In the genomic region with DNA sequence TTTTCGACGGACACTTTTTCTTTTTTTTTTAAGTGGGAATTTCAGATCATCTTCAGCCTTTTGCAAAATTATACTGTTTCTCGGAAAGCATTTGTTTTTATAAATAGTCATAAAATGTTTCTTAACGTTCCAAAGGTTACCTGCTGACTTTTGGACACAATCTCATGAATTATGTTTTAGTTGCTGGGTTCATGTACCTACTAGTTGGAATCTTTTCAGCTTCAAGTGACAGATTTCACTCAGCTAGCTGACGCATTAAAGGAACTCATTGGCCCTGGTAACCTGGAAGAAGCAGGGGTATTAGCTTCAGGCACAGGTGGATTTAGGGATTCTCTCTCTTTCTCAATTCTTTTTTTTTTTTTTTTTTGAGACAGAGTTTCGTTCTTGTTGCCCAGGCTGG, we compare ENCODE assay signal across 1 cellular context.
TF ChIP-seq lines count a peak whose summit lies in the region.

No MANE protein-coding gene starts in this region.

TF ChIP-seq in K562, 482 proteins besides CTCF, POLR2A, EP300 and RAD21:
- TF ChIP-seq, protein P1, sequence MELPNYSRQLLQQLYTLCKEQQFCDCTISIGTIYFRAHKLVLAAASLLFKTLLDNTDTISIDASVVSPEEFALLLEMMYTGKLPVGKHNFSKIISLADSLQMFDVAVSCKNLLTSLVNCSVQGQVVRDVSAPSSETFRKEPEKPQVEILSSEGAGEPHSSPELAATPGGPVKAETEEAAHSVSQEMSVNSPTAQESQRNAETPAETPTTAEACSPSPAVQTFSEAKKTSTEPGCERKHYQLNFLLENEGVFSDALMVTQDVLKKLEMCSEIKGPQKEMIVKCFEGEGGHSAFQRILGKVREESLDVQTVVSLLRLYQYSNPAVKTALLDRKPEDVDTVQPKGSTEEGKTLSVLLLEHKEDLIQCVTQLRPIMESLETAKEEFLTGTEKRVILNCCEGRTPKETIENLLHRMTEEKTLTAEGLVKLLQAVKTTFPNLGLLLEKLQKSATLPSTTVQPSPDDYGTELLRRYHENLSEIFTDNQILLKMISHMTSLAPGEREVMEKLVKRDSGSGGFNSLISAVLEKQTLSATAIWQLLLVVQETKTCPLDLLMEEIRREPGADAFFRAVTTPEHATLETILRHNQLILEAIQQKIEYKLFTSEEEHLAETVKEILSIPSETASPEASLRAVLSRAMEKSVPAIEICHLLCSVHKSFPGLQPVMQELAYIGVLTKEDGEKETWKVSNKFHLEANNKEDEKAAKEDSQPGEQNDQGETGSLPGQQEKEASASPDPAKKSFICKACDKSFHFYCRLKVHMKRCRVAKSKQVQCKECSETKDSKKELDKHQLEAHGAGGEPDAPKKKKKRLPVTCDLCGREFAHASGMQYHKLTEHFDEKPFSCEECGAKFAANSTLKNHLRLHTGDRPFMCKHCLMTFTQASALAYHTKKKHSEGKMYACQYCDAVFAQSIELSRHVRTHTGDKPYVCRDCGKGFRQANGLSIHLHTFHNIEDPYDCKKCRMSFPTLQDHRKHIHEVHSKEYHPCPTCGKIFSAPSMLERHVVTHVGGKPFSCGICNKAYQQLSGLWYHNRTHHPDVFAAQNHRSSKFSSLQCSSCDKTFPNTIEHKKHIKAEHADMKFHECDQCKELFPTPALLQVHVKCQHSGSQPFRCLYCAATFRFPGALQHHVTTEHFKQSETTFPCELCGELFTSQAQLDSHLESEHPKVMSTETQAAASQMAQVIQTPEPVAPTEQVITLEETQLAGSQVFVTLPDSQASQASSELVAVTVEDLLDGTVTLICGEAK (IDR thresholded peaks at IDR 0.05), result 0 out of 2 replicates have a peak, but pooled peaks have one; percentile 2
- TF ChIP-seq, protein P1 (CRISPR knock-in tag; IDR thresholded peaks at IDR 0.05), result no peak
- no peak for TF ChIP-seq TCF3 (CRISPR knock-in tag; IDR thresholded peaks at IDR 0.05)
